ENCODE assay signal across 1 cellular context in genomic region chr22:20015971-20016733, GRCh38.
A peak's percentile ranks its signal among the peaks of the same experiment; 100 is the strongest.
TF ChIP-seq lines count a peak whose summit lies in the region.

No MANE protein-coding gene starts in this region.

TF ChIP-seq in HepG2, 621 proteins besides CTCF, POLR2A, EP300 and RAD21 (continued from another document and continues in another):
- TF ChIP-seq ZNF318 (CRISPR knock-in tag; IDR thresholded peaks at IDR 0.05) (no peak), MTF1 (CRISPR knock-in tag; IDR thresholded peaks at IDR 0.05) (no peak), ZNF343 (CRISPR knock-in tag; IDR thresholded peaks at IDR 0.05) (0 out of 2 replicates have a peak, but pooled peaks have one; percentile 36), ATF4 (CRISPR knock-in tag; IDR thresholded peaks at IDR 0.05) (no peak), REL (CRISPR knock-in tag; conservative IDR thresholded peaks at IDR 0.05) (no peak), ZHX1 (CRISPR knock-in tag; IDR thresholded peaks at IDR 0.05; ENCODE audit: low read depth) (no peak), TRIM22 (IDR thresholded peaks at IDR 0.05) (no peak), IRF9 (CRISPR knock-in tag; IDR thresholded peaks at IDR 0.05; ENCODE audit: borderline replicate concordance) (peak; percentile 70; the same call in 1 of the 2 replicates), ZNF597 (CRISPR knock-in tag; IDR thresholded peaks at IDR 0.05) (no peak), SRSF4 (IDR thresholded peaks at IDR 0.05; ENCODE audit: low read depth, low read length, poor library complexity, severe bottlenecking) (no peak), NFE2 (CRISPR knock-in tag; IDR thresholded peaks at IDR 0.05) (no peak), ZNF687 (CRISPR knock-in tag; IDR thresholded peaks at IDR 0.05) (peak; percentile 47), NR2C2 (CRISPR knock-in tag; IDR thresholded peaks at IDR 0.05; ENCODE audit: borderline replicate concordance) (no peak), NR0B2 (CRISPR knock-in tag; IDR thresholded peaks at IDR 0.05) (0 out of 2 replicates have a peak, but pooled peaks have one; percentile 37), TEAD3 (CRISPR knock-in tag; optimal IDR thresholded peaks at IDR 0.05; ENCODE audit: borderline replicate concordance) (no peak), GPBP1L1 (CRISPR knock-in tag; IDR thresholded peaks at IDR 0.05) (no peak), TGIF2 (CRISPR knock-in tag; IDR thresholded peaks at IDR 0.05) (no peak), LBX2 (CRISPR knock-in tag; IDR thresholded peaks at IDR 0.05; ENCODE audit: borderline replicate concordance) (no peak), SCMH1 (CRISPR knock-in tag; IDR thresholded peaks at IDR 0.05; ENCODE audit: borderline replicate concordance) (no peak), FOXA1 (IDR thresholded peaks at IDR 0.05) (no peak), FOXA1 (CRISPR knock-in tag; IDR thresholded peaks at IDR 0.05) (no peak), KLF12 (CRISPR knock-in tag; IDR thresholded peaks at IDR 0.05; ENCODE audit: borderline replicate concordance) (0 out of 2 replicates have a peak, but pooled peaks have one; percentile 27), ZNF331 (CRISPR knock-in tag; IDR thresholded peaks at IDR 0.05) (no peak), ZNF281 (CRISPR knock-in tag; IDR thresholded peaks at IDR 0.05; ENCODE audit: borderline replicate concordance) (no peak)
